Comparison of ENCODE assay signal across 1 cellular context in the genomic region with DNA sequence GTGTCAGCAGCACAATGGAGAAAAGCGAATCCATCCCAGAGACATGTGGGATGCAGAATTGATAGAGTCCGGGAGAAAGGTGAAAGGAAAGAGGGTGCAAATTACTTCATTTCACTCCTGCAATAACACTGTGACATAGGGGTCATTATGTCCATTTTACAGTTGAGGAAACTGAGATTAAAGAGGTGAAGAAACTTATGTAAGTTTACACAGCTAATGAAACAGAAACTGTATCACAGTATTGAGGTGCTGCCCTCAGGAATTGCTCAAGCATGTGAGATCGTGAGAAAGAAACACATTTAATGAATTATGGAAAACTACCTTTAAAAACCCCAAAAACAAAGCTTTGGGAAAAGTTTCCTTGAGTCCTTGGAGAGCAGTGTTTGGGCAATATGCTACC.
A peak's percentile ranks its signal among the peaks of the same experiment; 100 is the strongest.
TF ChIP-seq lines count a peak whose summit lies in the region.

No MANE protein-coding gene starts in this region.

TF ChIP-seq in GM12878, 131 proteins besides CTCF, POLR2A, EP300 and RAD21 (continued from another document):
- TF ChIP-seq IKZF2 (IDR thresholded peaks at IDR 0.05): peak in 1 of 2 experiments; percentile 9; a peak in 1 of 4 replicates
- 0 out of 2 replicates have a peak, but pooled peaks have one; percentile 41 for TF ChIP-seq SMARCA5 (IDR thresholded peaks at IDR 0.05)
- peak; percentile 50; the same call in 1 of the 2 replicates for TF ChIP-seq MTA2 (IDR thresholded peaks at IDR 0.05; ENCODE audit: low read depth)
- 0 out of 2 replicates have a peak, but pooled peaks have one; percentile 70 for TF ChIP-seq ZNF217 (IDR thresholded peaks at IDR 0.05)
- TF ChIP-seq CBX5 (IDR thresholded peaks at IDR 0.05; ENCODE audit: low read depth): 0 out of 2 replicates have a peak, but pooled peaks have one; percentile 20
- TF ChIP-seq RFX5 (IDR thresholded peaks at IDR 0.05; ENCODE audit: low read depth, low read length): no peak
